In genomic region chr1:44820945-44821715, GRCh38 we compare ENCODE assay signal across 11 cellular contexts. TPM values are rescaled to one million over a fixed set of nuclear protein-coding genes. Genes with fewer than 3 reads are reported as not detected.
A peak's percentile ranks its signal among the peaks of the same experiment; 100 is the strongest.
DNase-seq lines count a peak whose midpoint lies in the region; ATAC-seq, FAIRE-seq and TF ChIP-seq lines count a peak whose summit lies in the region.
"Had no signal": no experiment of that assay in that cellular context is flagged by ENCODE, and none has a peak within 500 bp of the region (broad histone marks: within the 10 kb centered on the region; RNA-seq: fewer than 3 reads in every experiment).

No MANE protein-coding gene starts in this region.

- H2AK5ac ChIP-seq in IMR-90 (ENCODE audit: low read depth, low read length) = peak overlapping the region; percentile 26; the same call in 1 of the 2 replicates

- H3K4me1 ChIP-seq in A549 (peaks cover 3% of the 10 kb centered on the region; the same call in 1 of the 3 replicates), IMR-90 (ENCODE audit: control insufficient read depth, insufficient read depth, low read length) (no peaks in the 10 kb centered on the region; the same call in 1 of the 2 replicates), neural progenitor cell (peaks cover 8% of the 10 kb centered on the region)

- in situ Hi-C loops in IMR-90 (cut with MboI; ENCODE audit: low sequenced_read_pairs) = no loop called here

- peaks cover 27% of the 10 kb centered on the region for H3K4me1 Mint-ChIP-seq in neural progenitor cell

- H3K4me3 ChIP-seq in A549 (no peak overlapping the region), IMR-90 (ENCODE audit: insufficient read depth, low read depth, low read length) (no peak overlapping the region), coronary artery (peak overlapping the region; percentile 85), neural progenitor cell (no peak overlapping the region)

- no peak overlapping the region for H4K91ac ChIP-seq in IMR-90 (ENCODE audit: insufficient read depth, low read depth, low read length)

- H3K27ac ChIP-seq in A549 (peak overlapping the region; percentile 97 to 98), IMR-90 (ENCODE audit: insufficient read depth, low read length) (no peak overlapping the region), coronary artery (peak overlapping the region; percentile 91 to 98), neural progenitor cell (no peak overlapping the region)

- H3K14ac ChIP-seq in IMR-90 (replicated peaks; ENCODE audit: low read depth, low read length) = no peak overlapping the region

- peak overlapping the region in 1 of 2 experiments; percentile 96; a peak in 2 of 4 replicates for H4K8ac ChIP-seq in IMR-90 (ENCODE audit: low read depth in 2 of 2, low read length in 2 of 2)

- WGBS in A549 (ENCODE audit: missing lambda C conversion rate) = 92% methylated on average over 11 of the region's 13 CpGs
- 82% methylated on average over 3 of the region's 13 CpGs; no CpG with 5 or more reads in 1 of the 2 experiments for WGBS in IMR-90 (ENCODE audit: extremely low coverage in 2 of 2, insufficient read length in 1 of 2), 2 experiments

- peaks cover 3% of the 10 kb centered on the region; the same call in 1 of the 2 replicates for H3K9me1 ChIP-seq in IMR-90 (ENCODE audit: insufficient read depth, low read length)

- H4K20me1 ChIP-seq in IMR-90 (ENCODE audit: insufficient read depth, low read length) = peaks cover 8% of the 10 kb centered on the region; the same call in 1 of the 2 replicates
- no peaks in the 10 kb centered on the region for H4K20me1 ChIP-seq in neural progenitor cell (ENCODE audit: low read depth)

- H3K36me3 ChIP-seq in IMR-90 (ENCODE audit: control insufficient read depth, insufficient read depth, low read length) (no peaks in the 10 kb centered on the region), neural progenitor cell (no peaks in the 10 kb centered on the region)

- no peaks in the 10 kb centered on the region for H3K9me3 ChIP-seq in A549
- H3K9me3 ChIP-seq in IMR-90 (ENCODE audit: control insufficient read depth, insufficient read depth, low read length) = no peaks in the 10 kb centered on the region
- H3K9me3 ChIP-seq in neural progenitor cell (ENCODE audit: low read depth) = no peaks in the 10 kb centered on the region

- POLR2A ChIA-PET in A549 (lab: Yijun Ruan, JAX) (interaction anchor here (0.7 to 3.5 kb wide), 6 partner anchors 14 to 99 kb away, joined by 3 to 47 read pairs (median 4); partner anchors contain the start of genes DYNLT4, PLK3 and RNU5D-1), IMR-90 (lab: Charles Lee; ENCODE audit: unreplicated experiment) (interaction anchor here (1.1 kb wide), 1 partner anchor 21 kb away, joined by 5 read pairs; the partner anchor contains the start of gene PLK3)

- H2BK120ac ChIP-seq in IMR-90 (ENCODE audit: low read depth, low read length) = no peak overlapping the region

- CTCF ChIA-PET in A549 (lab: Yijun Ruan, JAX) = interaction anchor here (1.4 to 4.5 kb wide), 7 partner anchors 10 to 479 kb away, joined by 3 to 23 read pairs (median 7); partner anchors contain the start of genes BTBD19, PLK3 and RNU5D-1
- CTCF ChIA-PET in IMR-90 (lab: Yijun Ruan, JAX) = interaction anchor here (0.6 kb wide), 1 partner anchor 179 kb away, joined by 3 read pairs; no protein-coding TSS in a partner anchor

- H2BK15ac ChIP-seq in IMR-90 (ENCODE audit: low read depth, low read length) = no peak overlapping the region; the same call in 2 of the 3 replicates

- ATAC-seq in A549 (no peak), IMR-90 (ENCODE audit: low read depth) (no peak), HG03469 (IDR thresholded peaks at IDR 0.05; ENCODE audit: unreplicated experiment) (no peak)

- BruUV-seq in IMR-90 (replicated peaks; lab: Mats Ljungman, UMichigan) = no TSS peak

- H3K27me3 ChIP-seq in IMR-90 (ENCODE audit: control insufficient read depth, insufficient read depth, low read length) (no peaks in the 10 kb centered on the region), neural progenitor cell (no peaks in the 10 kb centered on the region)

- no peak overlapping the region for H2BK20ac ChIP-seq in IMR-90 (ENCODE audit: low read depth, low read length)

- H3K4me3 Mint-ChIP-seq in neural progenitor cell = peak overlapping the region; percentile 52

- intact Hi-C loops in IMR-90 (cut with micrococcal nuclease) = no loop called here

- H3K9ac ChIP-seq in IMR-90 (ENCODE audit: low read depth, low read length) = no peak overlapping the region
- no peak overlapping the region for H3K9ac ChIP-seq in neural progenitor cell

- peaks cover 2% of the 10 kb centered on the region for H3K36me3 Mint-ChIP-seq in neural progenitor cell

- no peak overlapping the region for H2AK9ac ChIP-seq in IMR-90 (replicated peaks; ENCODE audit: low read depth, low read length, poor library complexity)

- no peak overlapping the region for H4K5ac ChIP-seq in IMR-90 (ENCODE audit: low read depth, low read length)

- no peak for TF ChIP-seq CTCF in A549 (IDR thresholded peaks at IDR 0.05)
- TF ChIP-seq CTCF in IMR-90 (conservative IDR thresholded peaks at IDR 0.05; ENCODE audit: low read depth, low read length) = no peak
- TF ChIP-seq CTCF in coronary artery (IDR thresholded peaks at IDR 0.05) = no peak
- no peak for TF ChIP-seq CTCF in neural progenitor cell (IDR thresholded peaks at IDR 0.05)

- peak overlapping the region; percentile 96 for H3K4me2 ChIP-seq in A549
- H3K4me2 ChIP-seq in IMR-90 (ENCODE audit: low read depth, low read length) = no peak overlapping the region
- peak overlapping the region; percentile 71 for H3K4me2 ChIP-seq in neural progenitor cell

- H3K27ac Mint-ChIP-seq in neural progenitor cell = peak overlapping the region; percentile 80

- TF ChIP-seq POLR2A in A549 (IDR thresholded peaks at IDR 0.05; ENCODE audit: low read length) = no peak
- 0 out of 2 replicates have a peak, but pooled peaks have one; percentile 19 for TF ChIP-seq POLR2A in IMR-90 (IDR thresholded peaks at IDR 0.05; ENCODE audit: low read depth, low read length)
- no peak for TF ChIP-seq POLR2A in GM12891 (IDR thresholded peaks at IDR 0.05; ENCODE audit: low read depth, low read length)

- no peaks in the 10 kb centered on the region for H3K79me2 ChIP-seq in neural progenitor cell (ENCODE audit: low read depth)

- peaks cover 11% of the 10 kb centered on the region for H3K9me3 Mint-ChIP-seq in neural progenitor cell

- FAIRE-seq in A549 (lab: Jason Lieb, UNC) = no peak
- no peak for FAIRE-seq in urothelium cell line (lab: Jason Lieb, UNC)
- FAIRE-seq in GM12891 (lab: Jason Lieb, UNC) = no peak
- FAIRE-seq: keratinocyte had no signal

- peak overlapping the region; percentile 39; the same call in 1 of the 2 replicates for H3K23ac ChIP-seq in IMR-90 (ENCODE audit: low read depth, low read length)

- TF ChIP-seq RAD21 in A549 (conservative IDR thresholded peaks at IDR 0.05 in 1 of 2, IDR thresholded peaks at IDR 0.05 in 1 of 2) (no peak), IMR-90 (IDR thresholded peaks at IDR 0.05; ENCODE audit: low read length) (no peak)

- H2BK5ac ChIP-seq in IMR-90 (ENCODE audit: low read depth, low read length, poor library complexity, severe bottlenecking) = no peak overlapping the region

- peak overlapping the region; percentile 94 for H2AFZ ChIP-seq in IMR-90 (replicated peaks; ENCODE audit: low read length, poor library complexity)
- H2AFZ ChIP-seq in neural progenitor cell (replicated peaks) = no peak overlapping the region

- H3F3A ChIP-seq in neural progenitor cell (ENCODE audit: low read depth) = peaks cover 26% of the 10 kb centered on the region

- H3K4ac ChIP-seq in IMR-90 (ENCODE audit: low read depth, low read length) = peak overlapping the region; percentile 96; the same call in 1 of the 2 replicates

- dilution Hi-C loops in IMR-90 (cut with HindIII; ENCODE audit: low sequenced_read_pairs, unreplicated experiment) = no loop called here

- H3K79me1 ChIP-seq in IMR-90 (ENCODE audit: low read depth in 1 of 2, low read length in 2 of 2) = no peaks in the 10 kb centered on the region; a peak in 1 of 4 replicates

- DNase-seq in A549 (ENCODE audit: low read depth in 1 of 2, low spot score in 1 of 2) (no peak), IMR-90 (no peak), coronary artery (ENCODE audit: low spot score) (no peak), neural progenitor cell (ENCODE audit: low spot score) (no peak), urothelium cell line (ENCODE audit: low spot score) (no peak), LoVo (ENCODE audit: low spot score) (no peak), GM12891 (ENCODE audit: insufficient read length, low spot score) (no peak)
- DNase-seq: DMS79, NCI-H446 treated with DMSO at 0.1 percent for 48 hours had no signal

- H3K18ac ChIP-seq in IMR-90 (ENCODE audit: low read depth, low read length) = no peak overlapping the region

- H3K56ac ChIP-seq in IMR-90 (ENCODE audit: extremely low read depth, insufficient read depth, low read length) = no peak overlapping the region

- peaks cover 12% of the 10 kb centered on the region for H3K27me3 Mint-ChIP-seq in neural progenitor cell (ENCODE audit: insufficient read depth, low read depth)

- TF ChIP-seq EP300 in A549 (IDR thresholded peaks at IDR 0.05) = no peak

RNA-seq across cellular contexts. Expression of gene BTBD19, which starts 12.8 kb away (rescaled TPM):
- polyA plus RNA-seq in A549 (2011; rRNA removed) (4.2 and 4.7 TPM in 2 replicates), A549 (2017; fragmentation: RNase III; extraction: RNeasy Plus Mini Kit Qiagen cat#74134 plus additional on column Dnase treatment) (4.5 to 8.9 TPM (median 7.4 TPM) in 3 replicates), IMR-90 (2012; rRNA removed) (16.0 and 17.2 TPM in 2 replicates)
- polyA plus RNA-seq in A549 (2012; cell fraction: cytosol; rRNA removed) = 3.9 and 4.5 TPM in 2 replicates
- 28.1 and 33.9 TPM in 2 replicates for polyA plus RNA-seq in A549 (2012; cell fraction: nucleus; rRNA removed)
- 3.5 and 4.6 TPM in 2 replicates for polyA minus RNA-seq in A549 (2011; rRNA and poly(A)+ RNA removed)
- total RNA-seq in IMR-90 (2012; rRNA removed) (0.56 and 0.90 TPM in 2 replicates), neural progenitor cell (ENCODE audit: low replicate concordance) (1.4 and 1.7 TPM in 2 replicates)
- 10.6 and 11.1 TPM in 2 replicates for polyA plus RNA-seq in IMR-90 (2012; cell fraction: cytosol; rRNA removed)
- 141 and 200 TPM in 2 replicates for polyA plus RNA-seq in IMR-90 (2012; cell fraction: nucleus; rRNA removed; ENCODE audit: low replicate concordance)
- 1.6 TPM for polyA plus RNA-seq in GM12891 (2012; ENCODE audit: low read depth, missing spikeins)

RNA-seq across cellular contexts. Expression of gene DYNLT4, which starts 14.0 kb away (rescaled TPM):
- polyA plus RNA-seq in A549 (2011; rRNA removed) (0.21 TPM in 1 of 2 replicates, not detected in the other), A549 (2017; fragmentation: RNase III; extraction: RNeasy Plus Mini Kit Qiagen cat#74134 plus additional on column Dnase treatment) (0.12 to 0.18 TPM in 2 of 3 replicates, not detected in the other), IMR-90 (2012; rRNA removed) (not detected in 2 replicates)
- polyA plus RNA-seq in A549 (2012; cell fraction: cytosol; rRNA removed) = 0.48 and 0.92 TPM in 2 replicates
- polyA plus RNA-seq in A549 (2012; cell fraction: nucleus; rRNA removed) = 0.70 and 0.84 TPM in 2 replicates
- not detected in 2 replicates for polyA minus RNA-seq in A549 (2011; rRNA and poly(A)+ RNA removed)
- total RNA-seq in IMR-90 (2012; rRNA removed) (0.56 TPM in 1 of 2 replicates, not detected in the other), neural progenitor cell (ENCODE audit: low replicate concordance) (not detected in 2 replicates)
- 0.08 and 0.25 TPM in 2 replicates for polyA plus RNA-seq in IMR-90 (2012; cell fraction: cytosol; rRNA removed)
- polyA plus RNA-seq in IMR-90 (2012; cell fraction: nucleus; rRNA removed; ENCODE audit: low replicate concordance) = 0.34 TPM in 1 of 2 replicates, not detected in the other
- 0.17 TPM for polyA plus RNA-seq in GM12891 (2012; ENCODE audit: low read depth, missing spikeins)
- polyA plus RNA-seq: keratinocyte had no signal

RNA-seq across cellular contexts. Expression of gene PLK3, which starts 21.0 kb away (rescaled TPM):
- polyA plus RNA-seq in A549 (2011; rRNA removed) = 12.6 and 16.0 TPM in 2 replicates
- 20.0 and 21.0 TPM in 2 replicates for polyA plus RNA-seq in A549 (2012; cell fraction: cytosol; rRNA removed)
- 109 and 111 TPM in 2 replicates for polyA plus RNA-seq in A549 (2012; cell fraction: nucleus; rRNA removed)
- 10.9 to 11.6 TPM (median 11.2 TPM) in 3 replicates for polyA plus RNA-seq in A549 (2017; fragmentation: RNase III; extraction: RNeasy Plus Mini Kit Qiagen cat#74134 plus additional on column Dnase treatment)
- 19.7 and 20.1 TPM in 2 replicates for polyA minus RNA-seq in A549 (2011; rRNA and poly(A)+ RNA removed)
- total RNA-seq in IMR-90 (2012; rRNA removed) = 15.3 and 15.8 TPM in 2 replicates
- 51.6 and 52.5 TPM in 2 replicates for polyA plus RNA-seq in IMR-90 (2012; rRNA removed)
- 45.2 and 47.2 TPM in 2 replicates for polyA plus RNA-seq in IMR-90 (2012; cell fraction: cytosol; rRNA removed)
- polyA plus RNA-seq in IMR-90 (2012; cell fraction: nucleus; rRNA removed; ENCODE audit: low replicate concordance) = 238 and 324 TPM in 2 replicates
- 2.2 and 6.6 TPM in 2 replicates for total RNA-seq in neural progenitor cell (ENCODE audit: low replicate concordance)
- polyA plus RNA-seq in GM12891 (2012; ENCODE audit: low read depth, missing spikeins) = 16.7 TPM

RNA-seq across cellular contexts. Expression of gene PTCH2, which starts 21.9 kb away (rescaled TPM):
- polyA plus RNA-seq in A549 (2011; rRNA removed) = 0.14 and 0.25 TPM in 2 replicates
- 0.29 and 0.36 TPM in 2 replicates for polyA plus RNA-seq in A549 (2012; cell fraction: cytosol; rRNA removed)
- 2.8 and 2.9 TPM in 2 replicates for polyA plus RNA-seq in A549 (2012; cell fraction: nucleus; rRNA removed)
- polyA plus RNA-seq in A549 (2017; fragmentation: RNase III; extraction: RNeasy Plus Mini Kit Qiagen cat#74134 plus additional on column Dnase treatment) = 0.22 to 0.32 TPM (median 0.25 TPM) in 3 replicates
- polyA minus RNA-seq in A549 (2011; rRNA and poly(A)+ RNA removed) = 0.08 and 0.63 TPM in 2 replicates
- under 0.01 TPM in 2 replicates for total RNA-seq in IMR-90 (2012; rRNA removed)
- 0.56 and 0.66 TPM in 2 replicates for polyA plus RNA-seq in IMR-90 (2012; rRNA removed)
- polyA plus RNA-seq in IMR-90 (2012; cell fraction: cytosol; rRNA removed) = 0.36 and 0.60 TPM in 2 replicates
- 4.1 and 8.2 TPM in 2 replicates for polyA plus RNA-seq in IMR-90 (2012; cell fraction: nucleus; rRNA removed; ENCODE audit: low replicate concordance)
- total RNA-seq in neural progenitor cell (ENCODE audit: low replicate concordance) = 0.09 TPM in 1 of 2 replicates, not detected in the other
- 0.06 TPM for polyA plus RNA-seq in GM12891 (2012; ENCODE audit: low read depth, missing spikeins)

RNA-seq across cellular contexts. Expression of gene BEST4, which starts 33.2 kb away (rescaled TPM):
- polyA plus RNA-seq in A549 (2011; rRNA removed) (0.04 and 0.09 TPM in 2 replicates), A549 (2017; fragmentation: RNase III; extraction: RNeasy Plus Mini Kit Qiagen cat#74134 plus additional on column Dnase treatment) (0.07 to 0.08 TPM in 2 of 3 replicates, not detected in the other), IMR-90 (2012; rRNA removed) (0.07 and 0.16 TPM in 2 replicates)
- polyA plus RNA-seq in A549 (2012; cell fraction: cytosol; rRNA removed) = 0.05 TPM in 2 replicates
- polyA plus RNA-seq in A549 (2012; cell fraction: nucleus; rRNA removed) = 0.27 and 0.30 TPM in 2 replicates
- polyA minus RNA-seq in A549 (2011; rRNA and poly(A)+ RNA removed) = 0.25 TPM in 1 of 2 replicates, not detected in the other
- total RNA-seq in IMR-90 (2012; rRNA removed) (not detected in 2 replicates), neural progenitor cell (ENCODE audit: low replicate concordance) (0.65 and 0.84 TPM in 2 replicates)
- polyA plus RNA-seq in IMR-90 (2012; cell fraction: cytosol; rRNA removed) = 0.06 and 0.12 TPM in 2 replicates
- polyA plus RNA-seq in IMR-90 (2012; cell fraction: nucleus; rRNA removed; ENCODE audit: low replicate concordance) = 1.0 and 1.8 TPM in 2 replicates
- 1.7 TPM for polyA plus RNA-seq in GM12891 (2012; ENCODE audit: low read depth, missing spikeins)

Comparison
In these comparisons a context has a peak if more than half of its experiments do, and no peak if none do; other contexts are left out.
1. H3K27ac ChIP-seq: peak in A549 (2 of 2) and coronary artery (2 of 2); none in IMR-90 (single experiment) and neural progenitor cell (single experiment).